In the genomic region with DNA sequence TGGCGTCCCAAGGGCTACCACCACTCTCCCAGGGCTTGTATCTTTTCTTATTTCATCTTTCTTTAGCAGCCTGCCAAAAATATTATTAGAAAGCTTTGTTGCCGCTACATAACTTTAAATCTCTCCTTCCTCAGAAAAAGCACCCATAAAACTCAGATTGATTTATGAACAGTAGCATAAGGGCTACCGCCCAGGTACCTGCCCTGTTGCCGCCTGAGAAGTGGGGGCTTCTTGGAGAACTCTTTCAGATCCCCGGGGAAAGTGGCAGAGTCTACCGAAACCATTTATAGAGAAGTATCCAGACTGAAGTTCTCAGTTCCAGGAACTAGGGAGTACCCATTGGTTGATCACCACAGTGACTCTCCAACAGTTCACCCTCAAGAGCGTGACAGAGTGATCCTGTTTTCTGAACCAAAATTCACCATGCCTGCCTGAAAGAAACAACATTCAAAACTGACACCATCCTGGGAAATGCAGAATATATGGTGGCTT, we compare ENCODE assay signal across 8 cellular contexts. TPM values are rescaled to one million over a fixed set of nuclear protein-coding genes. Genes with fewer than 3 reads are reported as not detected.
DNase-seq lines count a peak whose midpoint lies in the region; ATAC-seq, FAIRE-seq and TF ChIP-seq lines count a peak whose summit lies in the region.

No MANE protein-coding gene starts in this region.

- H3K9ac ChIP-seq in H1 (replicated peaks in 1 of 4; ENCODE audit: extremely low read depth in 1 of 4, low read depth in 3 of 4, low read length in 3 of 4), result no peak overlapping the region

- in situ Hi-C loops in GM13977 (cut with MboI; ENCODE audit: low pct_unique_long_range_greater_than_20kb, low sequenced_read_pairs, unreplicated experiment), result no loop called here

- TF ChIP-seq EP300 in H1 (IDR thresholded peaks at IDR 0.05; ENCODE audit: borderline replicate concordance in 1 of 2, low read depth in 2 of 2, low read length in 2 of 2), result no peak

- no peaks in the 10 kb centered on the region for H3K9me2 ChIP-seq in OCI-LY7 (ENCODE audit: insufficient read depth, low read length)

- H2BK15ac ChIP-seq in H1 (ENCODE audit: low read length), result no peak overlapping the region

- H3K27ac ChIP-seq in OCI-LY7 (ENCODE audit: low read depth, low read length, poor library complexity, severe bottlenecking) (peak overlapping the region; percentile 60), H1 (ENCODE audit: low read depth, low read length) (no peak overlapping the region)

- no peaks in the 10 kb centered on the region for H3K9me3 Mint-ChIP-seq in nephron progenitor cell

- no TSS peak for BruUV-seq in OCI-LY7 (replicated peaks; lab: Mats Ljungman, UMichigan)

- H3K23me2 ChIP-seq in H1 (ENCODE audit: low read depth, low read length), result peaks cover 5% of the 10 kb centered on the region; the same call in 1 of the 2 replicates

- H3K4me1 ChIP-seq in OCI-LY7 (ENCODE audit: insufficient read depth, low read length, poor library complexity, severe bottlenecking) (peaks cover 25% of the 10 kb centered on the region), H1 (replicated peaks in 1 of 4; ENCODE audit: control insufficient read depth in 3 of 4, insufficient read depth in 4 of 4, low read length in 3 of 4) (peaks cover 4% of the 10 kb centered on the region in 4 experiments; a peak in 5 of 7 replicates)

- peak overlapping the region; percentile 80 for H3K4me3 Mint-ChIP-seq in nephron progenitor cell

- H3K4me3 ChIP-seq in GM08714 (ENCODE audit: low read length), result peak overlapping the region; percentile 72
- peak overlapping the region; percentile 96 for H3K4me3 ChIP-seq in OCI-LY7 (ENCODE audit: low read depth, low read length, poor library complexity, severe bottlenecking)
- H3K4me3 ChIP-seq in H1 (ENCODE audit: extremely low read depth in 1 of 4, insufficient read depth in 2 of 4, low read depth in 3 of 4, low read length in 4 of 4), result peak overlapping the region; percentile 61 to 84 (median 83); a peak in 6 of 8 replicates

- no peaks in the 10 kb centered on the region for H3K36me3 ChIP-seq in OCI-LY7 (ENCODE audit: insufficient read depth, low read length)
- H3K36me3 ChIP-seq in H1 (ENCODE audit: control insufficient read depth in 2 of 4, insufficient read depth in 4 of 4, low read length in 3 of 4), result no peaks in the 10 kb centered on the region

- H3K9me3 ChIP-seq in OCI-LY7 (ENCODE audit: low read length), result no peaks in the 10 kb centered on the region
- no peaks in the 10 kb centered on the region for H3K9me3 ChIP-seq in H1 (ENCODE audit: insufficient read depth in 2 of 2, low read depth in 1 of 2, low read length in 1 of 2)

- POLR2A ChIA-PET in OCI-LY7 (lab: Charles Lee) (interaction anchor here (0.6 to 1.4 kb wide), 7 partner anchors 111 to 392 kb away, joined by 3 to 9 read pairs (median 5); partner anchors contain the start of genes BRCA2 and ZAR1L), H1 (lab: Charles Lee; ENCODE audit: partially characterized antibody) (interaction anchor here (0.9 to 2.2 kb wide), 3 partner anchors 19 to 110 kb away, joined by 5 to 6 read pairs (median 6); partner anchors contain the start of gene N4BP2L2)

- no peaks in the 10 kb centered on the region; the same call in 1 of the 2 replicates for H3K79me1 ChIP-seq in H1 (ENCODE audit: low read depth, low read length)

- no peak for FAIRE-seq in H1 (lab: Jason Lieb, UNC)

- no peak overlapping the region for H2BK12ac ChIP-seq in H1 (ENCODE audit: low read depth, low read length)

- H4K5ac ChIP-seq in H1 (ENCODE audit: insufficient read length, low read depth, low read length), result peak overlapping the region; percentile 10

- H3K27me3 Mint-ChIP-seq in nephron progenitor cell (ENCODE audit: low read depth, poor library complexity), result peaks cover 21% of the 10 kb centered on the region

- H4K91ac ChIP-seq in H1 (replicated peaks; ENCODE audit: insufficient read length, low read length), result no peak overlapping the region

- TF ChIP-seq CTCF in OCI-LY7 (conservative IDR thresholded peaks at IDR 0.05; ENCODE audit: low read length) (no peak), H1 (IDR thresholded peaks at IDR 0.05; ENCODE audit: control extremely low read depth in 1 of 3, insufficient read depth in 1 of 3, low read depth in 1 of 3, low read length in 3 of 3) (no peak), nephron progenitor cell (IDR thresholded peaks at IDR 0.05) (no peak), GM13977 (IDR thresholded peaks at IDR 0.05; ENCODE audit: extremely low read depth, insufficient read depth, missing control alignments) (no peak)

- H3K36me3 Mint-ChIP-seq in nephron progenitor cell (ENCODE audit: low read depth), result peaks cover 25% of the 10 kb centered on the region

- H3K4me2 ChIP-seq in OCI-LY7 (ENCODE audit: low read length), result peak overlapping the region; percentile 89
- H3K4me2 ChIP-seq in H1 (ENCODE audit: insufficient read depth in 1 of 2, low read depth in 2 of 2, low read length in 2 of 2), result peak overlapping the region; percentile 77 to 94

- TF ChIP-seq RAD21 in H1 (IDR thresholded peaks at IDR 0.05 in 1 of 2, conservative IDR thresholded peaks at IDR 0.05 in 1 of 2; ENCODE audit: low read depth in 2 of 2, low read length in 2 of 2), result no peak

- H2AFZ ChIP-seq in OCI-LY7 (ENCODE audit: low read length), result peak overlapping the region; percentile 95
- peak overlapping the region; percentile 61; the same call in 1 of the 2 replicates for H2AFZ ChIP-seq in H1 (ENCODE audit: low read length)

- H3K18ac ChIP-seq in H1 (ENCODE audit: extremely low read depth, low read length), result no peak overlapping the region

- no peak overlapping the region for H2BK20ac ChIP-seq in H1 (ENCODE audit: low read length)

- intact Hi-C loops in OCI-LY7 (cut with micrococcal nuclease; ENCODE audit: unreplicated experiment), result loop anchor here (2.0 to 10.0 kb wide), 3 partner anchors 384 to 1114 kb away; no protein-coding TSS in a partner anchor

- no peak overlapping the region for H4K8ac ChIP-seq in H1 (ENCODE audit: extremely low read depth, insufficient read depth, low read length)

- no peak overlapping the region for H3K23ac ChIP-seq in H1 (ENCODE audit: insufficient read length)

- H3K79me2 ChIP-seq in OCI-LY7 (ENCODE audit: insufficient read depth, low read depth, low read length), result peaks cover 13% of the 10 kb centered on the region; the same call in 1 of the 2 replicates
- no peaks in the 10 kb centered on the region for H3K79me2 ChIP-seq in H1 (ENCODE audit: control insufficient read depth in 1 of 2, insufficient read depth in 2 of 2, low read length in 2 of 2)

- H3K14ac ChIP-seq in H1 (ENCODE audit: insufficient read length), result no peak overlapping the region

- DNase-seq in OCI-LY7 (ENCODE audit: low spot score), result peak; percentile 19
- no peak for DNase-seq in H1 (ENCODE audit: low read depth in 1 of 2, low spot score in 2 of 2)
- DNase-seq in nephron progenitor cell, result no peak
- no peak for DNase-seq in stimulated activated CD8-positive, alpha-beta memory T cell treated with anti-CD3 and anti-CD28 coated beads, Interleukin-4, amount 100 ng/mL, for 48 hours
- no peak for DNase-seq in GM13977 (ENCODE audit: low spot score)
- DNase-seq in stimulated activated CD4-positive, alpha-beta T cell treated with anti-CD3 and anti-CD28 coated beads, Interleukin-12 subunit alpha, Interleukin-12 subunit beta, amount 100 ng/mL, for 4 hours, result no peak

- H3K4me1 Mint-ChIP-seq in nephron progenitor cell, result peaks cover 37% of the 10 kb centered on the region

- H3K27ac Mint-ChIP-seq in nephron progenitor cell, result no peak overlapping the region

- no peak overlapping the region for H2BK120ac ChIP-seq in H1 (replicated peaks; ENCODE audit: low read depth, low read length)

- H4K20me1 ChIP-seq in OCI-LY7 (ENCODE audit: insufficient read depth, low read length), result no peaks in the 10 kb centered on the region
- H4K20me1 ChIP-seq in H1 (replicated peaks in 1 of 2; ENCODE audit: control insufficient read depth in 1 of 2, insufficient read depth in 2 of 2, low read length in 2 of 2), result peaks cover 0 to 2% of the 10 kb centered on the region in 2 experiments

- no peak overlapping the region for H3K56ac ChIP-seq in H1 (replicated peaks; ENCODE audit: insufficient read length, low read depth, low read length)

- no peak for ATAC-seq in GM18505 (IDR thresholded peaks at IDR 0.05; ENCODE audit: unreplicated experiment)

- no peak overlapping the region for H3K4ac ChIP-seq in H1 (replicated peaks; ENCODE audit: insufficient read length, low read depth, low read length)

- H2BK5ac ChIP-seq in H1 (ENCODE audit: low read depth, low read length), result no peak overlapping the region

- CTCF ChIA-PET in OCI-LY7 (lab: Charles Lee; ENCODE audit: unreplicated experiment), result interaction anchor here (0.6 kb wide), 2 partner anchors 23 to 1335 kb away, joined by 3 to 5 read pairs; no protein-coding TSS in a partner anchor
- CTCF ChIA-PET in H1 (lab: Charles Lee; ENCODE audit: partially characterized antibody), result interaction anchor here (0.8 to 1.9 kb wide), 5 partner anchors 14 to 375 kb away, joined by 3 to 8 read pairs (median 3); no protein-coding TSS in a partner anchor

- no peak for TF ChIP-seq POLR2A in H1 (IDR thresholded peaks at IDR 0.05; ENCODE audit: control extremely low read depth in 1 of 2, low read depth in 2 of 2, low read length in 2 of 2)
- no peak for TF ChIP-seq POLR2A in GM18505 (IDR thresholded peaks at IDR 0.05; ENCODE audit: borderline replicate concordance, extremely low read depth, insufficient read depth, insufficient read length)

- peaks cover 0 to 10% (median 6%) of the 10 kb centered on the region in 4 experiments; a peak in 5 of 7 replicates for H3K27me3 ChIP-seq in H1 (replicated peaks in 1 of 4; ENCODE audit: control insufficient read depth in 3 of 4, extremely low read depth in 1 of 4, insufficient read depth in 3 of 4, low read length in 3 of 4)

- 84% methylated on average over 7 of the region's 7 CpGs; no CpG with 5 or more reads in 1 of the 2 experiments for WGBS in H1 (ENCODE audit: extremely low coverage in 1 of 2, insufficient coverage in 1 of 2, insufficient read length in 1 of 2, insufficient replicate concordance in 2 of 2, low coverage in 1 of 2, low lambda C conversion rate in 2 of 2, missing lambda C conversion rate in 1 of 2), 2 experiments

- H2AK5ac ChIP-seq in H1 (ENCODE audit: low read depth, low read length), result no peak overlapping the region

TF ChIP-seq in H1, 55 proteins besides CTCF, POLR2A, EP300 and RAD21 (continues in another document):
- TF ChIP-seq NANOG (IDR thresholded peaks at IDR 0.05; ENCODE audit: insufficient read depth, low read depth, low read length, poor library complexity, severe bottlenecking), result no peak

RNA-seq across cellular contexts. Expression of gene N4BP2L1, which starts 0.7 kb away (rescaled TPM):
- 12.8 and 14.6 TPM in 2 replicates for total RNA-seq in OCI-LY7 (2014; rRNA removed; shearing (Covaris generic))
- total RNA-seq in OCI-LY7 (2022), result 7.9 and 13.5 TPM in 2 replicates
- total RNA-seq in H1 (2021; fragmentation: NEBNext Ultra II Directional; extraction: Animal tissue kit (Norgen Biotek cat#: 25700)), result 3.1 and 3.7 TPM in 2 replicates
- 1.3 and 1.9 TPM in 2 replicates for polyA plus RNA-seq in H1 (2011; rRNA removed)
- polyA plus RNA-seq in H1 (2011; cell fraction: cytosol; rRNA removed), result 3.0 TPM
- 1.6 TPM for polyA plus RNA-seq in H1 (2011; cell fraction: nucleus; rRNA removed)
- polyA plus RNA-seq in H1 (2012, experiment 1 of 2), result 1.5 to 2.5 TPM (median 2.3 TPM) in 4 replicates
- polyA plus RNA-seq in H1 (2012, experiment 2 of 2), result 2.0 TPM
- polyA plus RNA-seq in H1 (2013, experiment 1 of 2), result 2.2 TPM
- polyA plus RNA-seq in H1 (2013, experiment 2 of 2), result 2.0 TPM
- 1.2 and 1.4 TPM in 2 replicates for polyA minus RNA-seq in H1 (2011; rRNA and poly(A)+ RNA removed)
- 0.95 TPM for polyA minus RNA-seq in H1 (2011; cell fraction: cytosol; rRNA and poly(A)+ RNA removed)
- polyA minus RNA-seq in H1 (2011; cell fraction: nucleus; rRNA and poly(A)+ RNA removed), result 1.9 TPM
